ENCODE assay signal across 17 cellular contexts in the genomic region with DNA sequence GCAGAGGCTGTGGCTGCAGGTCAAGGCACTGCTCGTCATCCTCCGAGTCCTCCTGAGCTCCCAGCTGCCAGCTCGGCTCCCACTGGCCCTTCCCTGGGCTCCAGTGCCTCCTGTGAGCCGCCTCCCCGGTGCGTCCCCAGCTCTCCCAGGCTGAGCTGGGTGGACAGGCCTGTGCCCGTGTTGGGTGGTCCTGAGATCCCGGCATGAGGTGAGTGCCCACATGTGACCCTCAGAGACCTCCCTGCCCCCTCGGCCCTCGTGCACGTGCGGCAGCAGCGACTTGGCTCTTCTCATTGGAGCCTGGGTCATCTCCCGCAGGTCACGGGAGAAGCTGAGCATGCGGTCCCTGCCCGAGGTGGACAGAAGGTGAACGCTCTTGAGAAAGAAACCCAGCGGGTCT. TPM values are rescaled to one million over a fixed set of nuclear protein-coding genes. Genes with fewer than 3 reads are reported as not detected.
A peak's percentile ranks its signal among the peaks of the same experiment; 100 is the strongest.
DNase-seq lines count a peak whose midpoint lies in the region; ATAC-seq, FAIRE-seq and TF ChIP-seq lines count a peak whose summit lies in the region.
"Had no signal": no experiment of that assay in that cellular context is flagged by ENCODE, and none has a peak within 500 bp of the region (broad histone marks: within the 10 kb centered on the region; RNA-seq: fewer than 3 reads in every experiment).

No MANE protein-coding gene starts in this region.

- H4K12ac ChIP-seq in trophoblast cell (ENCODE audit: low read depth, low read length) = no peak overlapping the region

- TF ChIP-seq CTCF in HEK293 (tag by site-specific recombination; IDR thresholded peaks at IDR 0.05) = no peak
- no peak for TF ChIP-seq CTCF in K562 (IDR thresholded peaks at IDR 0.05 in 2 of 3, conservative IDR thresholded peaks at IDR 0.05 in 1 of 3; ENCODE audit: insufficient read depth in 2 of 3, low read depth in 1 of 3, low read length in 3 of 3)

- DNase-seq in K562 (ENCODE audit: extremely low read depth in 1 of 4, low spot score in 3 of 4) = no peak
- no peak for DNase-seq in trophoblast cell
- no peak for DNase-seq in NCI-H1105 (lab: John Stamatoyannopoulos, UW)
- DNase-seq in UCSD-AML1 (lab: John Stamatoyannopoulos, UW; ENCODE audit: unreplicated experiment) = no peak
- no peak for DNase-seq in activated CD8-positive, alpha-beta memory T cell treated with anti-CD3 and anti-CD28 coated beads, Interleukin-2, amount 50 U/mL, for 48 hours
- DNase-seq: C1 segment of cervical spinal cord, Calu3, COR-L47, DMS153, H9, HFFc6 had no signal

- no peaks in the 10 kb centered on the region for H4K20me1 ChIP-seq in K562 (replicated peaks; ENCODE audit: control insufficient read depth, insufficient read depth, low read length)

- no peak for TF ChIP-seq RAD21 in K562 (CRISPR knock-in tag; conservative IDR thresholded peaks at IDR 0.05 in 1 of 2, IDR thresholded peaks at IDR 0.05 in 1 of 2)

- no peaks in the 10 kb centered on the region for H3K79me1 ChIP-seq in trophoblast cell (ENCODE audit: low read length)

- no peak overlapping the region for H3K14ac ChIP-seq in trophoblast cell (ENCODE audit: low read length)

- H3K36me3 ChIP-seq in HEK293 (ENCODE audit: control insufficient read depth in 2 of 2, insufficient read depth in 1 of 2, low read length in 2 of 2) (peaks cover 0 to 63% of the 10 kb centered on the region in 2 experiments; a peak in 2 of 3 replicates), KOPT-K1 (ENCODE audit: insufficient read depth, low read length) (peaks cover 68% of the 10 kb centered on the region), K562 (ENCODE audit: control insufficient read depth, insufficient read depth, low read length) (peaks cover 68% of the 10 kb centered on the region; the same call in 2 of the 3 replicates), trophoblast cell (ENCODE audit: control insufficient read depth in 1 of 2, insufficient read depth in 2 of 2, low read length in 2 of 2) (peaks cover 76 to 79% of the 10 kb centered on the region in 2 experiments)

- H3K18ac ChIP-seq in trophoblast cell (ENCODE audit: low read length) = no peak overlapping the region

- TF ChIP-seq POLR2A in K562 (conservative IDR thresholded peaks at IDR 0.05) = no peak

- no peaks in the 10 kb centered on the region for H3K27me3 ChIP-seq in K562 (ENCODE audit: control insufficient read depth in 2 of 2, insufficient read depth in 2 of 2, low read length in 2 of 2)
- no peaks in the 10 kb centered on the region for H3K27me3 ChIP-seq in trophoblast cell (ENCODE audit: insufficient read depth, low read length)

- no peak overlapping the region for H2AFZ ChIP-seq in K562 (ENCODE audit: low read depth, low read length)
- H2AFZ ChIP-seq in trophoblast cell (ENCODE audit: insufficient read depth, low read length, poor library complexity) = no peak overlapping the region
- H2AFZ ChIP-seq: GM23338 had no signal

- no peak overlapping the region for H3K23ac ChIP-seq in trophoblast cell (ENCODE audit: low read length)

- H3K9me1 ChIP-seq in K562 (ENCODE audit: control insufficient read depth, insufficient read depth, low read length) = no peaks in the 10 kb centered on the region

- no peak overlapping the region for H2AK5ac ChIP-seq in trophoblast cell (ENCODE audit: low read length)

- intact Hi-C loops in K562 (cut with micrococcal nuclease) = no loop called here

- in situ Hi-C loops in K562 (cut with MboI) = no loop called here

- no peak overlapping the region for H2BK12ac ChIP-seq in trophoblast cell (ENCODE audit: low read length)

- POLR2A ChIA-PET in HEK293 (lab: Yijun Ruan, JAX) = interaction anchor here (0.5 to 1.0 kb wide), 2 partner anchors 15 to 61 kb away, joined by 3 to 5 read pairs; a partner anchor contains a TSS
- POLR2A ChIA-PET in K562 (lab: Yijun Ruan, JAX) = interaction anchor here (0.6 to 1.1 kb wide), 3 partner anchors 9 to 252 kb away, joined by 3 read pairs; no protein-coding TSS in a partner anchor

- H2BK5ac ChIP-seq in trophoblast cell (ENCODE audit: low read depth, low read length, poor library complexity) = no peak overlapping the region

- no peaks in the 10 kb centered on the region for H3K4me1 ChIP-seq in HEK293 (ENCODE audit: control insufficient read depth, insufficient read depth, low read length)
- H3K4me1 ChIP-seq in K562 (replicated peaks in 1 of 2; ENCODE audit: control insufficient read depth in 2 of 2, insufficient read depth in 2 of 2, low read length in 2 of 2) = peaks cover 0 to 41% of the 10 kb centered on the region in 2 experiments; a peak in 2 of 5 replicates
- H3K4me1 ChIP-seq in trophoblast cell (ENCODE audit: control insufficient read depth in 1 of 2, insufficient read depth in 2 of 2, low read length in 2 of 2) = no peaks in the 10 kb centered on the region

- H3K27ac ChIP-seq in HEK293 (ENCODE audit: extremely low read depth, low read depth, low read length) (no peak overlapping the region), KOPT-K1 (ENCODE audit: low read depth, low read length, poor library complexity, severe bottlenecking) (peak overlapping the region; percentile 28), K562 (ENCODE audit: extremely low read depth, low read depth, low read length) (no peak overlapping the region), trophoblast cell (ENCODE audit: low read depth, low read length) (no peak overlapping the region)

- CTCF ChIA-PET in HEK293 (lab: Yijun Ruan, JAX) (interaction anchor here (0.6 to 1.4 kb wide), 2 partner anchors 8 to 11 kb away, joined by 6 to 8 read pairs; no protein-coding TSS in a partner anchor), K562 (lab: Yijun Ruan, JAX; ENCODE audit: low intra/inter-chr PET ratio) (interaction anchor here (0.5 kb wide), 1 partner anchor 149 kb away, joined by 3 read pairs; no protein-coding TSS in a partner anchor)

- no peak overlapping the region for H3K4me2 ChIP-seq in K562 (ENCODE audit: insufficient read depth, low read length)
- no peak overlapping the region for H3K4me2 ChIP-seq in trophoblast cell (ENCODE audit: low read length)
- H3K4me2 ChIP-seq: GM23338 had no signal

- no peak for FAIRE-seq in K562 (lab: Jason Lieb, UNC)
- FAIRE-seq: G401.6, GM12892 had no signal

- H3K9ac ChIP-seq in K562 (ENCODE audit: insufficient read depth in 1 of 2, low read depth in 2 of 2, low read length in 2 of 2) (peak overlapping the region in 1 of 2 experiments; percentile 61; a peak in 2 of 4 replicates), trophoblast cell (ENCODE audit: low read length) (no peak overlapping the region)

- H3K9me3 ChIP-seq in HEK293 (ENCODE audit: control insufficient read depth, insufficient read depth, low read depth, low read length) = no peaks in the 10 kb centered on the region
- no peaks in the 10 kb centered on the region for H3K9me3 ChIP-seq in KOPT-K1 (ENCODE audit: insufficient read depth, low read length, poor library complexity, severe bottlenecking)
- no peaks in the 10 kb centered on the region; the same call in 1 of the 2 replicates for H3K9me3 ChIP-seq in K562 (replicated peaks; ENCODE audit: control insufficient read depth, insufficient read depth, low read depth, low read length)
- H3K9me3 ChIP-seq in trophoblast cell (ENCODE audit: insufficient read depth, low read depth, low read length) = peaks cover 10% of the 10 kb centered on the region

- H4K8ac ChIP-seq in trophoblast cell (ENCODE audit: low read depth, low read length) = no peak overlapping the region

- no peak overlapping the region for H3K4ac ChIP-seq in trophoblast cell (ENCODE audit: low read depth, low read length)

- H3K79me2 ChIP-seq in K562 (ENCODE audit: control insufficient read depth, insufficient read depth, low read length) (no peaks in the 10 kb centered on the region), trophoblast cell (ENCODE audit: control insufficient read depth, insufficient read depth, low read length, poor library complexity) (no peaks in the 10 kb centered on the region)

- H3K4me3 ChIP-seq in HEK293 (ENCODE audit: low read depth, low read length) = no peak overlapping the region
- H3K4me3 ChIP-seq in K562 = no peak overlapping the region
- peak overlapping the region; percentile 4 for H3K4me3 ChIP-seq in trophoblast cell (ENCODE audit: low read depth, low read length)
- H3K4me3 ChIP-seq: GM23338 had no signal

- no peak for TF ChIP-seq EP300 in K562 (IDR thresholded peaks at IDR 0.05; ENCODE audit: low read length)

- no peak overlapping the region for H2BK120ac ChIP-seq in trophoblast cell (ENCODE audit: insufficient read depth, low read length, poor library complexity)

- ATAC-seq in K562 = no peak
- ATAC-seq: HCT116 had no signal

- WGBS in K562 (ENCODE audit: insufficient coverage, low coverage, missing lambda C conversion rate) = 95% methylated on average over 18 of the region's 19 CpGs
- no CpG with 5 or more reads among the region's 19 CpGs for WGBS in trophoblast cell (ENCODE audit: extremely low coverage, insufficient coverage, insufficient read length)

- no TSS peak for BruUV-seq in K562 (replicated peaks; lab: Mats Ljungman, UMichigan)

- no peak overlapping the region for H4K91ac ChIP-seq in trophoblast cell (ENCODE audit: low read depth, low read length)

RNA-seq across cellular contexts. Expression of a gene that starts 15.4 kb away (rescaled TPM):
- total RNA-seq in K562 (2011; cell fraction: chromatin; rRNA removed; ENCODE audit: low replicate concordance) = 6.3 and 20.5 TPM in 2 replicates
- 18.0 and 18.5 TPM in 2 replicates for total RNA-seq in K562 (2011; cell fraction: nucleolus; rRNA removed)
- 5.6 and 6.9 TPM in 2 replicates for total RNA-seq in K562 (2011; cell fraction: nucleoplasm; rRNA removed)
- total RNA-seq in K562 (2014; rRNA removed) = 7.8 and 10.4 TPM in 2 replicates
- total RNA-seq in K562 (2014; rRNA removed; fragmentation: Illumina TruSeq; extraction: Trizol) = not detected in 2 replicates
- total RNA-seq in K562 (2015; rRNA removed; fragmentation: Illumina TruSeq; extraction: Trizol) = 0.72 and 1.7 TPM in 2 replicates
- total RNA-seq in K562 (2021) = 15.1 and 15.6 TPM in 2 replicates
- polyA plus RNA-seq in K562 (2011; rRNA removed) = 0.67 and 1.1 TPM in 2 replicates
- 1.1 and 11.4 TPM in 2 replicates for polyA plus RNA-seq in K562 (2011; cell fraction: cytosol; rRNA removed)
- 3.3 and 11.9 TPM in 2 replicates for polyA plus RNA-seq in K562 (2011; cell fraction: nucleus; rRNA removed)
- 6.8 and 6.9 TPM in 2 replicates for polyA plus RNA-seq in K562 (2012)
- polyA plus RNA-seq in K562 (2014; fragmentation: Illumina TruSeq; extraction: Trizol) = 0.68 TPM in 1 of 2 replicates, not detected in the other
- not detected for polyA plus RNA-seq in K562 (2014; fragmentation: Nextera tagmentation; extraction: Ambion mirVana)
- 9.2 and 10.2 TPM in 2 replicates for polyA plus RNA-seq in K562 (2014; rRNA removed)
- polyA minus RNA-seq in K562 (2011; rRNA and poly(A)+ RNA removed) = 0.18 and 0.21 TPM in 2 replicates
- polyA minus RNA-seq in K562 (2011; cell fraction: cytosol; rRNA and poly(A)+ RNA removed) = 4.5 and 5.4 TPM in 2 replicates
- polyA minus RNA-seq in K562 (2011; cell fraction: nucleus; rRNA and poly(A)+ RNA removed) = 2.1 and 3.4 TPM in 2 replicates
- polyA plus RNA-seq in trophoblast cell (2013) = 10.9 and 12.1 TPM in 2 replicates

RNA-seq across cellular contexts. Expression of a gene that starts 15.4 kb away (rescaled TPM):
- total RNA-seq in K562 (2011; cell fraction: chromatin; rRNA removed; ENCODE audit: low replicate concordance) = 53.4 and 162 TPM in 2 replicates
- 113 and 133 TPM in 2 replicates for total RNA-seq in K562 (2011; cell fraction: nucleolus; rRNA removed)
- total RNA-seq in K562 (2011; cell fraction: nucleoplasm; rRNA removed) = 92.1 and 94.1 TPM in 2 replicates
- total RNA-seq in K562 (2014; rRNA removed) (20.9 and 26.4 TPM in 2 replicates), K562 (2014; rRNA removed; fragmentation: Illumina TruSeq; extraction: Trizol) (4.1 and 5.6 TPM in 2 replicates), K562 (2015; rRNA removed; fragmentation: Illumina TruSeq; extraction: Trizol) (12.8 and 13.2 TPM in 2 replicates), K562 (2021) (40.3 and 45.9 TPM in 2 replicates)
- polyA plus RNA-seq in K562 (2011; rRNA removed) (6.7 and 8.9 TPM in 2 replicates), K562 (2014; fragmentation: Illumina TruSeq; extraction: Trizol) (15.2 and 26.1 TPM in 2 replicates), K562 (2014; fragmentation: Nextera tagmentation; extraction: Ambion mirVana) (under 1 TPM; 0.81 to 0.89 TPM), K562 (2014; rRNA removed) (17.1 and 19.3 TPM in 2 replicates)
- polyA plus RNA-seq in K562 (2011; cell fraction: cytosol; rRNA removed) = 8.3 and 13.1 TPM in 2 replicates
- 20.3 and 35.7 TPM in 2 replicates for polyA plus RNA-seq in K562 (2011; cell fraction: nucleus; rRNA removed)
- 26.7 and 53.0 TPM in 2 replicates for polyA plus RNA-seq in K562 (2012)
- polyA minus RNA-seq in K562 (2011; rRNA and poly(A)+ RNA removed) = 3.4 and 5.9 TPM in 2 replicates
- polyA minus RNA-seq in K562 (2011; cell fraction: cytosol; rRNA and poly(A)+ RNA removed) = 13.0 and 23.2 TPM in 2 replicates
- polyA minus RNA-seq in K562 (2011; cell fraction: nucleus; rRNA and poly(A)+ RNA removed) = 12.0 and 13.3 TPM in 2 replicates
- polyA plus RNA-seq in trophoblast cell (2013) = 70.2 and 70.3 TPM in 2 replicates

RNA-seq across cellular contexts. Expression of a gene that starts 20.3 kb away (rescaled TPM):
- 59.6 and 151 TPM in 2 replicates for total RNA-seq in K562 (2011; cell fraction: chromatin; rRNA removed; ENCODE audit: low replicate concordance)
- total RNA-seq in K562 (2011; cell fraction: nucleolus; rRNA removed) = 123 and 129 TPM in 2 replicates
- 43.4 and 57.3 TPM in 2 replicates for total RNA-seq in K562 (2011; cell fraction: nucleoplasm; rRNA removed)
- 105 and 124 TPM in 2 replicates for total RNA-seq in K562 (2014; rRNA removed)
- total RNA-seq in K562 (2014; rRNA removed; fragmentation: Illumina TruSeq; extraction: Trizol) = 9.8 and 25.1 TPM in 2 replicates
- total RNA-seq in K562 (2015; rRNA removed; fragmentation: Illumina TruSeq; extraction: Trizol) = 60.4 and 66.9 TPM in 2 replicates
- total RNA-seq in K562 (2021) = 91.3 and 95.8 TPM in 2 replicates
- 49.5 and 66.2 TPM in 2 replicates for polyA plus RNA-seq in K562 (2011; rRNA removed)
- 72.0 and 157 TPM in 2 replicates for polyA plus RNA-seq in K562 (2011; cell fraction: cytosol; rRNA removed)
- 308 and 494 TPM in 2 replicates for polyA plus RNA-seq in K562 (2011; cell fraction: nucleus; rRNA removed)
- 84.6 and 108 TPM in 2 replicates for polyA plus RNA-seq in K562 (2012)
- polyA plus RNA-seq in K562 (2014; fragmentation: Illumina TruSeq; extraction: Trizol) = 45.2 and 91.1 TPM in 2 replicates
- polyA plus RNA-seq in K562 (2014; fragmentation: Nextera tagmentation; extraction: Ambion mirVana) = under 1 TPM; 0.48 to 0.72 TPM
- 119 and 126 TPM in 2 replicates for polyA plus RNA-seq in K562 (2014; rRNA removed)
- 12.4 and 27.0 TPM in 2 replicates for polyA minus RNA-seq in K562 (2011; rRNA and poly(A)+ RNA removed)
- 53.7 and 53.8 TPM in 2 replicates for polyA minus RNA-seq in K562 (2011; cell fraction: cytosol; rRNA and poly(A)+ RNA removed)
- polyA minus RNA-seq in K562 (2011; cell fraction: nucleus; rRNA and poly(A)+ RNA removed) = 33.9 and 35.9 TPM in 2 replicates
- polyA plus RNA-seq in trophoblast cell (2013) = 92.2 and 93.2 TPM in 2 replicates

RNA-seq across cellular contexts. Expression of a gene that starts 35.3 kb away (rescaled TPM):
- 29.4 and 87.9 TPM in 2 replicates for total RNA-seq in K562 (2011; cell fraction: chromatin; rRNA removed; ENCODE audit: low replicate concordance)
- 61.7 and 67.8 TPM in 2 replicates for total RNA-seq in K562 (2011; cell fraction: nucleolus; rRNA removed)
- 40.1 and 45.4 TPM in 2 replicates for total RNA-seq in K562 (2011; cell fraction: nucleoplasm; rRNA removed)
- total RNA-seq in K562 (2014; rRNA removed) (135 and 157 TPM in 2 replicates), K562 (2014; rRNA removed; fragmentation: Illumina TruSeq; extraction: Trizol) (0.93 and 1.5 TPM in 2 replicates), K562 (2015; rRNA removed; fragmentation: Illumina TruSeq; extraction: Trizol) (18.9 and 26.5 TPM in 2 replicates), K562 (2021) (84.2 and 87.7 TPM in 2 replicates)
- polyA plus RNA-seq in K562 (2011; rRNA removed) (24.6 and 45.3 TPM in 2 replicates), K562 (2014; fragmentation: Illumina TruSeq; extraction: Trizol) (3.6 and 16.9 TPM in 2 replicates), K562 (2014; fragmentation: Nextera tagmentation; extraction: Ambion mirVana) (under 1 TPM in 1 of 2 experiments, not detected in 1; 0.04 TPM), K562 (2014; rRNA removed) (95.1 and 99.0 TPM in 2 replicates)
- 54.2 and 174 TPM in 2 replicates for polyA plus RNA-seq in K562 (2011; cell fraction: cytosol; rRNA removed)
- 117 and 184 TPM in 2 replicates for polyA plus RNA-seq in K562 (2011; cell fraction: nucleus; rRNA removed)
- polyA plus RNA-seq in K562 (2012) = 47.5 and 74.5 TPM in 2 replicates
- 6.9 and 11.0 TPM in 2 replicates for polyA minus RNA-seq in K562 (2011; rRNA and poly(A)+ RNA removed)
- polyA minus RNA-seq in K562 (2011; cell fraction: cytosol; rRNA and poly(A)+ RNA removed) = 26.1 and 39.4 TPM in 2 replicates
- polyA minus RNA-seq in K562 (2011; cell fraction: nucleus; rRNA and poly(A)+ RNA removed) = 15.3 and 15.8 TPM in 2 replicates
- polyA plus RNA-seq in trophoblast cell (2013) = 55.3 and 58.0 TPM in 2 replicates

RNA-seq across cellular contexts. Expression of a gene that starts 57.3 kb away (rescaled TPM):
- 5.8 and 14.0 TPM in 2 replicates for total RNA-seq in K562 (2011; cell fraction: chromatin; rRNA removed; ENCODE audit: low replicate concordance)
- total RNA-seq in K562 (2011; cell fraction: nucleolus; rRNA removed) = 11.7 and 16.7 TPM in 2 replicates
- 6.4 and 7.5 TPM in 2 replicates for total RNA-seq in K562 (2011; cell fraction: nucleoplasm; rRNA removed)
- total RNA-seq in K562 (2014; rRNA removed) (15.5 and 22.0 TPM in 2 replicates), K562 (2014; rRNA removed; fragmentation: Illumina TruSeq; extraction: Trizol) (3.4 and 3.8 TPM in 2 replicates), K562 (2015; rRNA removed; fragmentation: Illumina TruSeq; extraction: Trizol) (7.9 and 9.4 TPM in 2 replicates), K562 (2021) (59.1 and 60.4 TPM in 2 replicates)
- polyA plus RNA-seq in K562 (2011; rRNA removed) (3.7 and 4.8 TPM in 2 replicates), K562 (2014; fragmentation: Illumina TruSeq; extraction: Trizol) (6.8 and 13.1 TPM in 2 replicates), K562 (2014; fragmentation: Nextera tagmentation; extraction: Ambion mirVana) (under 1 TPM; 0.04 to 0.10 TPM), K562 (2014; rRNA removed) (15.4 and 27.5 TPM in 2 replicates)
- polyA plus RNA-seq in K562 (2011; cell fraction: cytosol; rRNA removed) = 7.1 and 44.8 TPM in 2 replicates
- polyA plus RNA-seq in K562 (2011; cell fraction: nucleus; rRNA removed) = 14.2 and 29.1 TPM in 2 replicates
- 20.8 and 23.7 TPM in 2 replicates for polyA plus RNA-seq in K562 (2012)
- polyA minus RNA-seq in K562 (2011; rRNA and poly(A)+ RNA removed) = 1.0 and 1.3 TPM in 2 replicates
- polyA minus RNA-seq in K562 (2011; cell fraction: cytosol; rRNA and poly(A)+ RNA removed) = 15.0 and 25.4 TPM in 2 replicates
- 5.8 and 6.6 TPM in 2 replicates for polyA minus RNA-seq in K562 (2011; cell fraction: nucleus; rRNA and poly(A)+ RNA removed)
- 18.5 and 21.1 TPM in 2 replicates for polyA plus RNA-seq in trophoblast cell (2013)
